29 cellular contexts compared by ENCODE assay signal in genomic region chr2:236903978-236904377, GRCh38.
"Had no signal": no experiment of that assay in that cellular context is flagged by ENCODE, and none has a peak within 500 bp of the region (broad histone marks: within the 10 kb centered on the region; RNA-seq: fewer than 3 reads in every experiment).

No MANE protein-coding gene starts in this region.

- H3K4me2 ChIP-seq: hepatocyte had no signal

- H3K4me1 Mint-ChIP-seq: activated CD4-positive, alpha-beta T cell treated with anti-CD3 and anti-CD28 coated beads, Interleukin-2, amount 10 ng/mL, durations not matched to agents 7 days and 5 days; naive thymus-derived CD8-positive, alpha-beta T cell; stimulated activated naive B cell treated with anti-CD40 and anti-IgM and Interleukin-4, amounts not matched to agents 10 μg/mL and 1 μg/mL and 100 μg/mL, for 72 hours had no signal

- DNase-seq: activated CD4-positive, alpha-beta T cell treated with anti-CD3 and anti-CD28 coated beads for 1 hour; activated CD4-positive, alpha-beta T cell treated with anti-CD3 and anti-CD28 coated beads, Interleukin-2, amount 10 ng/mL, durations not matched to agents 7 days and 5 days; activated naive CD4-positive, alpha-beta T cell; activated T-cell treated with anti-CD3 and anti-CD28 coated beads for 4 hours; activated T-cell treated with anti-CD3 and anti-CD28 coated beads, Interleukin-2, amount 50 U/mL, for 72 hours; brain microvascular endothelial cell; endodermal cell; islet precursor cell; left cardiac atrium; left ventricle myocardium superior; mammary epithelial cell; midbrain; naive thymus-derived CD8-positive, alpha-beta T cell; occipital lobe; stimulated activated CD4-positive, alpha-beta T cell treated with anti-CD3 and anti-CD28 coated beads, Interleukin-15, amount 100 ng/mL, for 24 hours; stimulated activated CD4-positive, alpha-beta T cell treated with anti-CD3 and anti-CD28 coated beads, Interleukin-2, amount 100 ng/mL, for 24 hours; stimulated activated naive B cell treated with anti-CD40 and anti-IgM and Interleukin-4, amounts not matched to agents 10 μg/mL and 1 μg/mL and 100 μg/mL, for 72 hours; stomach; T-helper 2 cell; tibial artery; upper lobe of right lung had no signal

- H3K4me3 Mint-ChIP-seq: activated CD4-positive, alpha-beta T cell treated with anti-CD3 and anti-CD28 coated beads, Interleukin-2, amount 10 ng/mL, durations not matched to agents 7 days and 5 days; activated T-cell treated with anti-CD3 and anti-CD28 coated beads, Interleukin-2, amount 50 U/mL, for 72 hours; endodermal cell; naive thymus-derived CD8-positive, alpha-beta T cell; neural crest cell; stimulated activated naive B cell treated with anti-CD40 and anti-IgM and Interleukin-4, amounts not matched to agents 10 μg/mL and 1 μg/mL and 100 μg/mL, for 72 hours had no signal

- H3K27me3 ChIP-seq: ascending aorta, hepatocyte had no signal

- ATAC-seq: activated naive CD4-positive, alpha-beta T cell treated with anti-CD3 and anti-CD28 coated beads, Interleukin-2, amount 50 U/mL, for 72 hours; activated T-cell treated with anti-CD3 and anti-CD28 coated beads, Interleukin-2, amount 50 U/mL, for 72 hours; esophagus mucosa; left ventricle myocardium superior; naive thymus-derived CD8-positive, alpha-beta T cell; stimulated activated naive B cell treated with anti-CD40 and anti-IgM and Interleukin-4, amounts not matched to agents 10 μg/mL and 1 μg/mL and 100 μg/mL, for 72 hours; upper lobe of right lung had no signal

- H3K4me1 ChIP-seq: ascending aorta, parathyroid adenoma, psoas muscle, stomach, suprapubic skin, tibial artery, upper lobe of right lung had no signal

- H3K9me3 Mint-ChIP-seq: activated CD4-positive, alpha-beta T cell treated with anti-CD3 and anti-CD28 coated beads, Interleukin-2, amount 10 ng/mL, durations not matched to agents 7 days and 5 days; activated naive CD4-positive, alpha-beta T cell treated with anti-CD3 and anti-CD28 coated beads, Interleukin-2, amount 50 U/mL, for 72 hours; activated T-cell treated with anti-CD3 and anti-CD28 coated beads, Interleukin-2, amount 50 U/mL, for 72 hours; endodermal cell; naive thymus-derived CD8-positive, alpha-beta T cell; neural crest cell; stimulated activated naive B cell treated with anti-CD40 and anti-IgM and Interleukin-4, amounts not matched to agents 10 μg/mL and 1 μg/mL and 100 μg/mL, for 72 hours had no signal

- H3K4me3 ChIP-seq: ascending aorta, hepatocyte, psoas muscle, stomach, suprapubic skin, tibial artery, upper lobe of right lung had no signal

- H3K27ac Mint-ChIP-seq: activated CD4-positive, alpha-beta T cell treated with anti-CD3 and anti-CD28 coated beads, Interleukin-2, amount 10 ng/mL, durations not matched to agents 7 days and 5 days; activated naive CD4-positive, alpha-beta T cell treated with anti-CD3 and anti-CD28 coated beads, Interleukin-2, amount 50 U/mL, for 72 hours; activated T-cell treated with anti-CD3 and anti-CD28 coated beads, Interleukin-2, amount 50 U/mL, for 72 hours; endodermal cell; naive thymus-derived CD8-positive, alpha-beta T cell; stimulated activated naive B cell treated with anti-CD40 and anti-IgM and Interleukin-4, amounts not matched to agents 10 μg/mL and 1 μg/mL and 100 μg/mL, for 72 hours had no signal

- H3K9me3 ChIP-seq: ascending aorta, psoas muscle, stomach, suprapubic skin, tibial artery, upper lobe of right lung had no signal

- H3K9ac ChIP-seq: parathyroid adenoma had no signal

- H2AFZ ChIP-seq: hepatocyte, parathyroid adenoma had no signal

- H3K27ac ChIP-seq: ascending aorta, brain microvascular endothelial cell, hepatocyte, parathyroid adenoma, psoas muscle, stomach, suprapubic skin, tibial artery, upper lobe of right lung had no signal

- H3K79me2 ChIP-seq: hepatocyte, parathyroid adenoma had no signal

- H3K36me3 ChIP-seq: ascending aorta, brain microvascular endothelial cell, stomach, suprapubic skin, tibial artery, upper lobe of right lung had no signal

- H3K36me3 Mint-ChIP-seq: activated naive CD4-positive, alpha-beta T cell treated with anti-CD3 and anti-CD28 coated beads, Interleukin-2, amount 50 U/mL, for 72 hours; naive thymus-derived CD8-positive, alpha-beta T cell; stimulated activated naive B cell treated with anti-CD40 and anti-IgM and Interleukin-4, amounts not matched to agents 10 μg/mL and 1 μg/mL and 100 μg/mL, for 72 hours had no signal
